9 cellular contexts compared by ENCODE assay signal in the genomic region with DNA sequence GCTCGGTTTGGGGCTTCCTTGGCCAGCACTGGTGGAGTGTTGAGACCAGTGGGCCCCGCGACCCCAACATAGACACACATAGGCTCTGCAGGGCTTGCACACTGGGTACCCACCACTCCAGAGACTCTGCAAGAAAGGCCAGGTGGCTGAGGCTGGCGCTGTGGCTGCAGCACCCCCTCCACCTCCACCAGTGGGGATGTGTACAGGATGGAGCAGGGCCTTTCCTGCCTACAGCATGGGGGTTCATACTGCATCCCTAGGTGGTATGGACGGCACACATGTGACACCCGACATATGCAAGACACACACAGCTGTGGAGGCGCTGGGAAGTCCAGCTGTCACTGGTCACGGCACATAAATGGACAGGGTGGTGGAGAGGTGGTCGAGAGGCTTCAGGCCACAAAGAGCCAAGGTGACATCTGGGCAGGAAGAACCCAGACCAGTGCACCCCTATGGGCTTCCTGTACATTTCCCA. TPM values are rescaled to one million over a fixed set of nuclear protein-coding genes. Genes with fewer than 3 reads are reported as not detected.
A peak's percentile ranks its signal among the peaks of the same experiment; 100 is the strongest.
DNase-seq lines count a peak whose midpoint lies in the region; ATAC-seq and TF ChIP-seq lines count a peak whose summit lies in the region.
"Had no signal": no experiment of that assay in that cellular context is flagged by ENCODE, and none has a peak within 500 bp of the region (broad histone marks: within the 10 kb centered on the region; RNA-seq: fewer than 3 reads in every experiment).

No MANE protein-coding gene starts in this region.

- H3K4me3 ChIP-seq in Karpas-422 (ENCODE audit: low read length): peak overlapping the region; percentile 99
- peak overlapping the region; percentile 72 to 83 for H3K4me3 ChIP-seq in muscle layer of duodenum (ENCODE audit: low read depth in 1 of 2, low read length in 2 of 2)

- no peaks in the 10 kb centered on the region for H3K27me3 Mint-ChIP-seq in chondrocyte (ENCODE audit: low read depth)

- no peak overlapping the region for H2AFZ ChIP-seq in Karpas-422 (ENCODE audit: low read length)

- H3K4me1 ChIP-seq in Karpas-422 (ENCODE audit: low read length) (peaks cover 49% of the 10 kb centered on the region), muscle layer of duodenum (ENCODE audit: control insufficient read depth in 1 of 2, insufficient read depth in 2 of 2, low read length in 2 of 2) (peaks cover 22 to 45% of the 10 kb centered on the region in 2 donors)

- H3K79me2 ChIP-seq in Karpas-422 (ENCODE audit: low read length): peaks cover 37% of the 10 kb centered on the region

- H3K9me3 ChIP-seq in Karpas-422 (ENCODE audit: low read length) (no peaks in the 10 kb centered on the region), muscle layer of duodenum (ENCODE audit: control insufficient read depth in 1 of 2, low read length in 2 of 2) (no peaks in the 10 kb centered on the region)

- H3K36me3 ChIP-seq in Karpas-422 (ENCODE audit: insufficient read depth, low read length): no peaks in the 10 kb centered on the region
- peaks cover 0 to 15% of the 10 kb centered on the region in 2 donors for H3K36me3 ChIP-seq in muscle layer of duodenum (ENCODE audit: control insufficient read depth in 1 of 2, insufficient read depth in 2 of 2, low read length in 2 of 2)

- no peaks in the 10 kb centered on the region; the same call in 1 of the 2 replicates for H4K20me1 ChIP-seq in Karpas-422 (ENCODE audit: insufficient read depth, low read depth, low read length)

- TF ChIP-seq CTCF in 22Rv1 (IDR thresholded peaks at IDR 0.05) (no peak), chondrocyte (IDR thresholded peaks at IDR 0.05) (no peak)

- no peaks in the 10 kb centered on the region for H3K9me3 Mint-ChIP-seq in chondrocyte (ENCODE audit: low read depth)

- peak overlapping the region; percentile 96 for H3K4me2 ChIP-seq in Karpas-422 (ENCODE audit: low read depth, low read length, poor library complexity, severe bottlenecking)

- no peak for DNase-seq in Karpas-422
- DNase-seq in chondrocyte (ENCODE audit: low spot score): peak; percentile 77
- no peak for DNase-seq in NCI-H2081 (lab: John Stamatoyannopoulos, UW)
- DNase-seq: NCI-H2171 treated with DMSO at 0.1 percent for 48 hours had no signal

- H3K27ac Mint-ChIP-seq in chondrocyte (ENCODE audit: unreplicated experiment): peak overlapping the region; percentile 27

- ATAC-seq in HG02642 (IDR thresholded peaks at IDR 0.05; ENCODE audit: poor library complexity, unreplicated experiment) (no peak), HG02973 (IDR thresholded peaks at IDR 0.05; ENCODE audit: unreplicated experiment) (no peak), HG02798 (IDR thresholded peaks at IDR 0.05; ENCODE audit: poor library complexity, unreplicated experiment) (no peak)

- H3K27ac ChIP-seq in 22Rv1: peak overlapping the region; percentile 94
- H3K27ac ChIP-seq in Karpas-422 (ENCODE audit: low read length): no peak overlapping the region
- no peak overlapping the region for H3K27ac ChIP-seq in muscle layer of duodenum (ENCODE audit: low read length)

- peaks cover 42% of the 10 kb centered on the region for H3K4me1 Mint-ChIP-seq in chondrocyte (ENCODE audit: low read depth)

- peak overlapping the region; percentile 71 for H3K4me3 Mint-ChIP-seq in chondrocyte (ENCODE audit: unreplicated experiment)

- H3K27me3 ChIP-seq in Karpas-422 (ENCODE audit: low read length): no peaks in the 10 kb centered on the region
- no peaks in the 10 kb centered on the region for H3K27me3 ChIP-seq in muscle layer of duodenum (ENCODE audit: low read depth, low read length)

- H3K9ac ChIP-seq in Karpas-422 (ENCODE audit: low read length): peak overlapping the region; percentile 96

- H3K36me3 Mint-ChIP-seq in chondrocyte (ENCODE audit: low read depth): no peaks in the 10 kb centered on the region

- H3K9me2 ChIP-seq in Karpas-422 (replicated peaks; ENCODE audit: insufficient read depth, low read length): no peaks in the 10 kb centered on the region

RNA-seq across cellular contexts. Expression of a gene that starts 1.3 kb away (rescaled TPM):
- total RNA-seq in Karpas-422 (2014; rRNA removed; shearing (Covaris generic); ENCODE audit: low replicate concordance): 28.4 and 44.0 TPM in 2 replicates
- 54.9 to 63.2 TPM (median 61.3 TPM) in 3 replicates for total RNA-seq in chondrocyte

RNA-seq across cellular contexts. Expression of a gene that starts 9.4 kb away (rescaled TPM):
- total RNA-seq in Karpas-422 (2014; rRNA removed; shearing (Covaris generic); ENCODE audit: low replicate concordance): 8.1 and 9.3 TPM in 2 replicates
- 3.4 to 4.7 TPM (median 3.7 TPM) in 3 replicates for total RNA-seq in chondrocyte

RNA-seq across cellular contexts. Expression of a gene that starts 11.8 kb away (rescaled TPM):
- 25.7 and 30.8 TPM in 2 replicates for total RNA-seq in Karpas-422 (2014; rRNA removed; shearing (Covaris generic); ENCODE audit: low replicate concordance)
- total RNA-seq in chondrocyte: 9.5 to 20.6 TPM (median 10.8 TPM) in 3 replicates

RNA-seq across cellular contexts. Expression of a gene that starts 17.0 kb away (rescaled TPM):
- 22.9 and 44.0 TPM in 2 replicates for total RNA-seq in Karpas-422 (2014; rRNA removed; shearing (Covaris generic); ENCODE audit: low replicate concordance)
- 22.0 to 29.4 TPM (median 22.7 TPM) in 3 replicates for total RNA-seq in chondrocyte

RNA-seq across cellular contexts. Expression of a gene that starts 55.7 kb away (rescaled TPM):
- 1.1 and 1.9 TPM in 2 replicates for total RNA-seq in Karpas-422 (2014; rRNA removed; shearing (Covaris generic); ENCODE audit: low replicate concordance)
- total RNA-seq in chondrocyte: 1.9 to 2.9 TPM (median 2.8 TPM) in 3 replicates
